1 cellular context compared by ENCODE assay signal in the genomic region with DNA sequence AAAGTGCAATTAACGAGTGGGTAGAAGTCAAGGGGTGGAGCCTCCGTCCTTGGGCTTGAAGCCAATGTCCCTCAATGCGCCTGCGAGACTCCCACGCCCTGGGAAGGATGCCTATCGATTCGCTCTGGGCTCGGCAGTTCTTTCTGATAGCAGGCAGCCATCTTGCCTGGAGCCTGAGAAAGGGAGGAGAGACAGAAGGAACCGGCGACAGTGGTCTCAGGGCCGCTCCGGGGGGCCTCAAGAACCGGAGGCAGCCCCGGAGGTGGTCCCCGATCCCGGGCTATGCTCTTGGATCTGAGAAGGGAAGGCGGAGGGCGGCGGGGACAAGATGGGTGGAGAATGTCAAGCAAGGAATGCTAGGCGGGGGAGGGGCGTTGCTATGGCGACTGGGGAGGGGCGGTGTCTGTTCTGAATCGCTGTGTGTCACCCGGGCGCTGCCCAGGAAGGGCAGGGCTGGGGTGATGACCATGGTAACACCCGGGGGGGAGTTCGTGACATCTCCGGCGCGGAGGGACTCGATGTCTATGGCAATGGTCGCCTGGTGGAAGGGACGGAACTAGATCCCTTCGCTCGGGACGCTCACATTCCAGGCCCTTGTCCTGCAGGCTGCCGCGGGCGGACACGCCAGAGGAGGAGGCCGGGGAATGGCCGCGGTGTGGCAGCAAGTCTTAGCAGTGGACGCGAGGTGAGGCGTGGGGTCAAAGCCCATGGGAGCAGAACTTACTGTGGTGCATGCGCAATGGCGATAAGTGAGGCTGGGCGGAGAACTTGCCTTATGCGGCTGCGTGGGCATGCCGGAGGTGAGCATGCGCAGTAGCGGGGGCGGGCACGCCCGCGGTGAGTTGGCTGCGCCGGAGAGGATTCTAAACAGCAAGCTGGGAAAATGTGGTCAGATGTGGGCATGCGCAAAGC.
TF ChIP-seq lines count a peak whose summit lies in the region.

Gene WDR13 (plus strand): TSS at position 140 of the 912 bp plus-strand sequence. CDS start 505 bp downstream, at position 645.

TF ChIP-seq in K562, 482 proteins besides CTCF, POLR2A, EP300 and RAD21 (continued from another document):
- TF ChIP-seq, protein P1, sequence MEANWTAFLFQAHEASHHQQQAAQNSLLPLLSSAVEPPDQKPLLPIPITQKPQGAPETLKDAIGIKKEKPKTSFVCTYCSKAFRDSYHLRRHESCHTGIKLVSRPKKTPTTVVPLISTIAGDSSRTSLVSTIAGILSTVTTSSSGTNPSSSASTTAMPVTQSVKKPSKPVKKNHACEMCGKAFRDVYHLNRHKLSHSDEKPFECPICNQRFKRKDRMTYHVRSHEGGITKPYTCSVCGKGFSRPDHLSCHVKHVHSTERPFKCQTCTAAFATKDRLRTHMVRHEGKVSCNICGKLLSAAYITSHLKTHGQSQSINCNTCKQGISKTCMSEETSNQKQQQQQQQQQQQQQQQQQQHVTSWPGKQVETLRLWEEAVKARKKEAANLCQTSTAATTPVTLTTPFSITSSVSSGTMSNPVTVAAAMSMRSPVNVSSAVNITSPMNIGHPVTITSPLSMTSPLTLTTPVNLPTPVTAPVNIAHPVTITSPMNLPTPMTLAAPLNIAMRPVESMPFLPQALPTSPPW (CRISPR knock-in tag; IDR thresholded peaks at IDR 0.05) = peak; percentile 59
- no peak for TF ChIP-seq NFXL1 (CRISPR knock-in tag; IDR thresholded peaks at IDR 0.05)
- TF ChIP-seq ZNF224 (CRISPR knock-in tag; IDR thresholded peaks at IDR 0.05) = no peak
- peak; percentile 73; the same call in 1 of the 2 replicates for TF ChIP-seq ARID3A (IDR thresholded peaks at IDR 0.05; ENCODE audit: borderline replicate concordance, low read depth, low read length)
- no peak for TF ChIP-seq RBM22 (IDR thresholded peaks at IDR 0.05; ENCODE audit: low read depth, low read length, poor library complexity, severe bottlenecking)
- no peak for TF ChIP-seq ZSCAN32 (CRISPR knock-in tag; IDR thresholded peaks at IDR 0.05)
- TF ChIP-seq CHAMP1 (IDR thresholded peaks at IDR 0.05) = no peak
- TF ChIP-seq DEAF1 (CRISPR knock-in tag; IDR thresholded peaks at IDR 0.05) = no peak
- no peak for TF ChIP-seq ZFP91 (CRISPR knock-in tag; IDR thresholded peaks at IDR 0.05)
- TF ChIP-seq SLC30A9 (CRISPR knock-in tag; IDR thresholded peaks at IDR 0.05) = no peak
- TF ChIP-seq BDP1 (IDR thresholded peaks at IDR 0.05; ENCODE audit: insufficient read depth, insufficient read length) = no peak
- no peak for TF ChIP-seq SMARCA4 (IDR thresholded peaks at IDR 0.05)
- TF ChIP-seq TRIM28 (IDR thresholded peaks at IDR 0.05) = 0 out of 2 replicates have a peak, but pooled peaks have one; percentile 30
- no peak for TF ChIP-seq STAG1 (CRISPR knock-in tag; IDR thresholded peaks at IDR 0.05; ENCODE audit: borderline replicate concordance)
- no peak for TF ChIP-seq CEBPB (tag; IDR thresholded peaks at IDR 0.05)
- no peak for TF ChIP-seq SAFB (IDR thresholded peaks at IDR 0.05; ENCODE audit: borderline replicate concordance, low read depth, low read length)
- no peak for TF ChIP-seq CHCHD3 (CRISPR knock-in tag; IDR thresholded peaks at IDR 0.05)
- no peak for TF ChIP-seq ZNF696 (CRISPR knock-in tag; conservative IDR thresholded peaks at IDR 0.05)
- no peak for TF ChIP-seq KAT2B (IDR thresholded peaks at IDR 0.05; ENCODE audit: low read depth, low read length)
- TF ChIP-seq RBM17 (IDR thresholded peaks at IDR 0.05; ENCODE audit: borderline replicate concordance, low read depth, low read length) = no peak
- TF ChIP-seq NELFE (IDR thresholded peaks at IDR 0.05; ENCODE audit: insufficient read depth, insufficient read length) = no peak
- no peak for TF ChIP-seq ZNF583 (CRISPR knock-in tag; IDR thresholded peaks at IDR 0.05)
- no peak for TF ChIP-seq CUX1 (CRISPR knock-in tag; IDR thresholded peaks at IDR 0.05)
- peak; percentile 23; the same call in 1 of the 2 replicates for TF ChIP-seq SIN3B (IDR thresholded peaks at IDR 0.05; ENCODE audit: low read depth)
- TF ChIP-seq, protein P2, sequence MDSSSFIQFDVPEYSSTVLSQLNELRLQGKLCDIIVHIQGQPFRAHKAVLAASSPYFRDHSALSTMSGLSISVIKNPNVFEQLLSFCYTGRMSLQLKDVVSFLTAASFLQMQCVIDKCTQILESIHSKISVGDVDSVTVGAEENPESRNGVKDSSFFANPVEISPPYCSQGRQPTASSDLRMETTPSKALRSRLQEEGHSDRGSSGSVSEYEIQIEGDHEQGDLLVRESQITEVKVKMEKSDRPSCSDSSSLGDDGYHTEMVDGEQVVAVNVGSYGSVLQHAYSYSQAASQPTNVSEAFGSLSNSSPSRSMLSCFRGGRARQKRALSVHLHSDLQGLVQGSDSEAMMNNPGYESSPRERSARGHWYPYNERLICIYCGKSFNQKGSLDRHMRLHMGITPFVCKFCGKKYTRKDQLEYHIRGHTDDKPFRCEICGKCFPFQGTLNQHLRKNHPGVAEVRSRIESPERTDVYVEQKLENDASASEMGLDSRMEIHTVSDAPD (CRISPR knock-in tag; IDR thresholded peaks at IDR 0.05) = no peak
- TF ChIP-seq KLF10 (CRISPR knock-in tag; IDR thresholded peaks at IDR 0.05) = no peak
- no peak for TF ChIP-seq STAT5B (CRISPR knock-in tag; IDR thresholded peaks at IDR 0.05)
TF ChIP-seq in K562: peak in this region for 119.
